In the genomic region with DNA sequence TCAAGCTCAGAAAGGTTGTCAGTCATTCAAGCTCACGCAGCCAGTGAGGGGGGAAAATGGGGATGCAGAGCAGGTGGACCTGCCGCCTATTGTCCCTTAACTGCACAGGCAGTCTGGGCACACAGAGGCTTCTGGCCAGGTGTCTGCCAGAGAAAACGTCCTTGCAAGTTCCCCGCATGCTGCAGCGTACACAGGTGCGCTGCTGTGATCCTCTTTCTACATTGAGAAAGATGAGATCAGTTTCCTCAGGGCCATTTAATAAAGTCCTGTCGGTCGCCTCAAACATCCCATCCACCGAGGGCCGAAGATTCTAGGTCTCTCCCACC, we compare ENCODE assay signal across 8 cellular contexts. TPM values are rescaled to one million over a fixed set of nuclear protein-coding genes. Genes with fewer than 3 reads are reported as not detected.
A peak's percentile ranks its signal among the peaks of the same experiment; 100 is the strongest.
DNase-seq lines count a peak whose midpoint lies in the region; ATAC-seq, FAIRE-seq and TF ChIP-seq lines count a peak whose summit lies in the region.

No MANE protein-coding gene starts in this region.

- intact Hi-C loops in Panc1 (cut with micrococcal nuclease; ENCODE audit: unreplicated experiment), result no loop called here

- peak; percentile 8 for ATAC-seq in GM21447 (IDR thresholded peaks at IDR 0.05; ENCODE audit: unreplicated experiment)
- ATAC-seq in Panc1, result peak; percentile 23

- no peaks in the 10 kb centered on the region for H3K9me3 ChIP-seq in Panc1 (ENCODE audit: control insufficient read depth, insufficient read depth, low read depth, low read length)

- POLR2A ChIA-PET in Panc1 (lab: Charles Lee), result interaction anchor here (0.5 kb wide), 1 partner anchor 40 kb away, joined by 3 read pairs; no protein-coding TSS in a partner anchor

- peaks cover 37% of the 10 kb centered on the region for H3K4me1 ChIP-seq in Panc1 (ENCODE audit: control insufficient read depth, insufficient read depth, low read length)

- CTCF ChIA-PET in Panc1 (lab: Charles Lee), result no interaction called here

- BruUV-seq in Panc1 (replicated peaks; lab: Mats Ljungman, UMichigan), result TSS peak; percentile 88

- DNase-seq in Panc1 (ENCODE audit: low read depth, low spot score) (no peak), fibroblast of pulmonary artery (ENCODE audit: low read depth) (no peak), skeletal muscle cell (ENCODE audit: low read depth) (no peak), DMS 273 treated with DMSO at 0.1 percent for 48 hours (lab: John Stamatoyannopoulos, UW) (no peak), HTR-8/SVneo (ENCODE audit: insufficient read length, low spot score) (no peak), NOMO-1 treated with DMSO at 0.1 percent for 48 hours (lab: John Stamatoyannopoulos, UW; ENCODE audit: unreplicated experiment) (no peak), ACHN (no peak)

- H3K27me3 ChIP-seq in Panc1 (ENCODE audit: control insufficient read depth, insufficient read depth, low read length), result no peaks in the 10 kb centered on the region

- H3K36me3 ChIP-seq in Panc1 (ENCODE audit: control insufficient read depth, insufficient read depth, low read length), result peaks cover 7% of the 10 kb centered on the region

- peak overlapping the region; percentile 84 to 90 for H3K4me3 ChIP-seq in Panc1 (ENCODE audit: low read depth in 2 of 2, low read length in 2 of 2)
- peak overlapping the region; percentile 86 for H3K4me3 ChIP-seq in fibroblast of pulmonary artery (replicated peaks; ENCODE audit: low read depth, low read length)
- H3K4me3 ChIP-seq in skeletal muscle cell (ENCODE audit: low read depth, low read length), result peak overlapping the region; percentile 86

- H3K27ac ChIP-seq in Panc1 (ENCODE audit: low read length), result peak overlapping the region; percentile 84

- in situ Hi-C loops in Panc1 (cut with HindIII; ENCODE audit: low pct_unique_long_range_greater_than_20kb, low sequenced_read_pairs) (no loop called here), ACHN (cut with HindIII; ENCODE audit: low pct_ligation_motif_present, low pct_unique_long_range_greater_than_20kb, low sequenced_read_pairs) (no loop called here)

- FAIRE-seq in HTR-8/SVneo (lab: Jason Lieb, UNC), result no peak

- no peak for TF ChIP-seq CTCF in Panc1 (IDR thresholded peaks at IDR 0.05)
- no peak for TF ChIP-seq CTCF in fibroblast of pulmonary artery (IDR thresholded peaks at IDR 0.05; ENCODE audit: low read length, missing control alignments)

RNA-seq across cellular contexts. Expression of a gene that starts 0.4 kb away (rescaled TPM):
- total RNA-seq in Panc1 (2021; ENCODE audit: unreplicated experiment), result 22.0 TPM
- polyA plus RNA-seq in Panc1 (2012; ENCODE audit: insufficient read length), result 14.9 TPM
